ENCODE assay signal across 8 cellular contexts in genomic region chr19:3760871-3761361, GRCh38. TPM values are rescaled to one million over a fixed set of nuclear protein-coding genes. Genes with fewer than 3 reads are reported as not detected.
DNase-seq lines count a peak whose midpoint lies in the region; ATAC-seq, FAIRE-seq and TF ChIP-seq lines count a peak whose summit lies in the region.

No MANE protein-coding gene starts in this region.

- H3K27ac ChIP-seq in A549 (peak overlapping the region; percentile 89 to 94), HUES48 (ENCODE audit: low read depth, low read length) (peak overlapping the region; percentile 32), GM12878 (ENCODE audit: control insufficient read depth, insufficient read depth) (peak overlapping the region; percentile 69), urinary bladder (ENCODE audit: low read depth) (no peak overlapping the region)

- H2AFZ ChIP-seq in GM12878 (ENCODE audit: control insufficient read depth, low read depth, low read length): peak overlapping the region; percentile 96

- H3K4me3 ChIP-seq in A549: peak overlapping the region; percentile 88
- peak overlapping the region; percentile 81 for H3K4me3 ChIP-seq in HUES48 (ENCODE audit: low read depth, low read length)
- peak overlapping the region; percentile 91 for H3K4me3 ChIP-seq in GM12878
- H3K4me3 ChIP-seq in urinary bladder (ENCODE audit: low read depth, low read length): peak overlapping the region; percentile 74

- no peak for TF ChIP-seq POLR2A in A549 (IDR thresholded peaks at IDR 0.05; ENCODE audit: low read length)
- no peak for TF ChIP-seq POLR2A in GM12878 (IDR thresholded peaks at IDR 0.05; ENCODE audit: low read depth, low read length)

- RAD21 ChIA-PET in GM12878 (lab: Charles Lee; ENCODE audit: unreplicated experiment): interaction anchor here (2.1 kb wide), 1 partner anchor 227 kb away, joined by 7 read pairs; no protein-coding TSS in a partner anchor

- SMC1A ChIA-PET in GM12878 (lab: Charles Lee; ENCODE audit: uncharacterized antibody, unreplicated experiment): no interaction called here

- in situ Hi-C loops in GM12878 (cut with MboI): no loop called here

- peak overlapping the region; percentile 100 for H3K27ac Mint-ChIP-seq in memory B cell

- no peaks in the 10 kb centered on the region for H3K27me3 Mint-ChIP-seq in memory B cell

- peaks cover 9% of the 10 kb centered on the region; the same call in 2 of the 3 replicates for H3K4me1 ChIP-seq in A549
- H3K4me1 ChIP-seq in HUES48 (ENCODE audit: control insufficient read depth, insufficient read depth, low read length): no peaks in the 10 kb centered on the region
- peaks cover 4% of the 10 kb centered on the region; the same call in 1 of the 2 replicates for H3K4me1 ChIP-seq in GM12878 (ENCODE audit: control insufficient read depth, insufficient read depth, low read length)
- no peaks in the 10 kb centered on the region for H3K4me1 ChIP-seq in urinary bladder (ENCODE audit: insufficient read depth)

- WGBS in A549 (ENCODE audit: missing lambda C conversion rate): 33% methylated on average over 7 of the region's 7 CpGs
- WGBS in GM12878 (ENCODE audit: insufficient coverage, insufficient replicate concordance, low lambda C conversion rate, missing lambda C conversion rate): 4% methylated on average over 7 of the region's 7 CpGs
- 34% methylated on average over 7 of the region's 7 CpGs for WGBS in urinary bladder

- no peaks in the 10 kb centered on the region for H3K9me3 Mint-ChIP-seq in memory B cell

- H3K4me1 Mint-ChIP-seq in memory B cell: peaks cover 15% of the 10 kb centered on the region

- peaks cover 25% of the 10 kb centered on the region for H3K79me2 ChIP-seq in GM12878 (ENCODE audit: control insufficient read depth, insufficient read depth, low read length)

- H3K27me3 ChIP-seq in HUES48 (ENCODE audit: control insufficient read depth, insufficient read depth, low read length) (no peaks in the 10 kb centered on the region), GM12878 (replicated peaks in 1 of 2; ENCODE audit: control insufficient read depth in 2 of 2, insufficient read depth in 2 of 2, low read length in 1 of 2) (no peaks in the 10 kb centered on the region)

- intact Hi-C loops in GM12878 (cut with micrococcal nuclease; ENCODE audit: unreplicated experiment): no loop called here

- FAIRE-seq in A549 (lab: Jason Lieb, UNC) (no peak), GM12878 (lab: Jason Lieb, UNC) (no peak)

- peak overlapping the region; percentile 99 for H3K4me3 Mint-ChIP-seq in memory B cell

- BruUV-seq in GM12878 (replicated peaks; lab: Mats Ljungman, UMichigan): TSS peak; percentile 86

- H3K9ac ChIP-seq in HUES48 (ENCODE audit: low read depth, low read length): peak overlapping the region; percentile 60
- peak overlapping the region; percentile 84 for H3K9ac ChIP-seq in GM12878 (ENCODE audit: control insufficient read depth, insufficient read depth, low read length)

- no peak for TF ChIP-seq CTCF in A549 (IDR thresholded peaks at IDR 0.05)
- no peak for TF ChIP-seq CTCF in GM12878 (IDR thresholded peaks at IDR 0.05 in 2 of 3, conservative IDR thresholded peaks at IDR 0.05 in 1 of 3; ENCODE audit: control insufficient read depth in 2 of 3, extremely low read depth in 1 of 3, insufficient read depth in 1 of 3, low read depth in 3 of 3, low read length in 3 of 3)

- TF ChIP-seq EP300 in A549 (IDR thresholded peaks at IDR 0.05): no peak
- no peak for TF ChIP-seq EP300 in GM12878 (IDR thresholded peaks at IDR 0.05; ENCODE audit: borderline replicate concordance in 1 of 2, control insufficient read depth in 1 of 2, low read depth in 2 of 2, low read length in 2 of 2)

- H3K36me3 ChIP-seq in HUES48 (ENCODE audit: control insufficient read depth, insufficient read depth, low read length): peaks cover 26% of the 10 kb centered on the region; the same call in 1 of the 2 replicates
- no peaks in the 10 kb centered on the region; a peak in 3 of 4 replicates for H3K36me3 ChIP-seq in GM12878 (ENCODE audit: control insufficient read depth in 2 of 2, insufficient read depth in 2 of 2, low read length in 1 of 2)
- no peaks in the 10 kb centered on the region for H3K36me3 ChIP-seq in urinary bladder (ENCODE audit: insufficient read depth)

- no peaks in the 10 kb centered on the region for H4K20me1 ChIP-seq in GM12878 (ENCODE audit: control insufficient read depth, insufficient read depth)

- DNase-seq in A549 (ENCODE audit: low read depth in 1 of 2, low spot score in 1 of 2) (no peak), GM12878 (ENCODE audit: low read depth, low spot score) (no peak), memory B cell (ENCODE audit: low spot score in 2 of 2) (no peak), HCEC 1CT (no peak), SKM-1 treated with dmso at 0.1 percent for 144 hours (lab: John Stamatoyannopoulos, UW; ENCODE audit: unreplicated experiment) (no peak), dedifferentiated amniotic fluid mesenchymal stem cell (ENCODE audit: extremely low spot score) (no peak)

- peaks cover under 1% of the 10 kb centered on the region for H3K36me3 Mint-ChIP-seq in memory B cell

- H3K4me2 ChIP-seq in A549: peak overlapping the region; percentile 90
- peak overlapping the region; percentile 85 for H3K4me2 ChIP-seq in GM12878 (ENCODE audit: control insufficient read depth, insufficient read depth)

- POLR2A ChIA-PET in A549 (lab: Yijun Ruan, JAX) (interaction anchor here (0.5 kb wide), 1 partner anchor 10 kb away, joined by 3 read pairs; no protein-coding TSS in a partner anchor), GM12878 (lab: Charles Lee) (interaction anchor here (0.6 to 1.2 kb wide), 4 partner anchors 8 to 208 kb away, joined by 3 to 7 read pairs (median 4); no protein-coding TSS in a partner anchor)

- CTCF ChIA-PET in A549 (lab: Yijun Ruan, JAX): interaction anchor here (0.6 to 1.9 kb wide), 7 partner anchors 8 to 99 kb away, joined by 3 to 7 read pairs (median 4); no protein-coding TSS in a partner anchor
- CTCF ChIA-PET in GM12878 (lab: Yijun Ruan, JAX): interaction anchor here (0.6 to 1.1 kb wide), 2 partner anchors 7 to 8 kb away, joined by 3 to 6 read pairs; no protein-coding TSS in a partner anchor

- TF ChIP-seq RAD21 in A549 (conservative IDR thresholded peaks at IDR 0.05 in 1 of 2, IDR thresholded peaks at IDR 0.05 in 1 of 2): no peak
- no peak for TF ChIP-seq RAD21 in GM12878 (IDR thresholded peaks at IDR 0.05; ENCODE audit: insufficient read depth, low read depth, low read length)

- H3K9me3 ChIP-seq in A549 (no peaks in the 10 kb centered on the region), HUES48 (ENCODE audit: control insufficient read depth, insufficient read depth, low read length) (no peaks in the 10 kb centered on the region), GM12878 (replicated peaks; ENCODE audit: control insufficient read depth, insufficient read depth, low read length) (no peaks in the 10 kb centered on the region)

- ATAC-seq in A549 (no peak), GM12878 (no peak), memory B cell (ENCODE audit: low read depth) (no peak)

RNA-seq across cellular contexts. Expression of gene APBA3, which starts 0.6 kb away (rescaled TPM):
- polyA plus RNA-seq in A549 (2011; rRNA removed): 5.5 and 6.9 TPM in 2 replicates
- 12.6 and 17.7 TPM in 2 replicates for polyA plus RNA-seq in A549 (2012; cell fraction: cytosol; rRNA removed)
- 52.5 and 64.9 TPM in 2 replicates for polyA plus RNA-seq in A549 (2012; cell fraction: nucleus; rRNA removed)
- 8.7 to 10.0 TPM (median 9.8 TPM) in 3 replicates for polyA plus RNA-seq in A549 (2017; fragmentation: RNase III; extraction: RNeasy Plus Mini Kit Qiagen cat#74134 plus additional on column Dnase treatment)
- 4.7 and 5.7 TPM in 2 replicates for polyA minus RNA-seq in A549 (2011; rRNA and poly(A)+ RNA removed)
- total RNA-seq in GM12878 (2013; cell fraction: nucleolus; rRNA removed): 58.3 and 70.4 TPM in 2 replicates
- total RNA-seq in GM12878 (2014; rRNA removed): 29.4 and 29.6 TPM in 2 replicates
- 8.7 and 11.5 TPM in 2 replicates for total RNA-seq in GM12878 (2014; rRNA removed; fragmentation: Illumina TruSeq; extraction: Trizol)
- 24.7 and 27.0 TPM in 2 replicates for total RNA-seq in GM12878 (2021)
- 8.7 TPM for polyA plus RNA-seq in GM12878 (2011; ENCODE audit: low read depth)
- polyA plus RNA-seq in GM12878 (2011; rRNA removed): 5.8 and 13.4 TPM in 2 replicates
- polyA plus RNA-seq in GM12878 (2011; cell fraction: cytosol; rRNA removed): 21.6 and 28.8 TPM in 2 replicates
- 80.2 and 82.1 TPM in 2 replicates for polyA plus RNA-seq in GM12878 (2011; cell fraction: nucleus; rRNA removed)
- 21.4 and 25.3 TPM in 2 replicates for polyA plus RNA-seq in GM12878 (2012)
- polyA plus RNA-seq in GM12878 (2014; fragmentation: Illumina TruSeq; extraction: Trizol): 1.9 and 8.8 TPM in 2 replicates
- polyA plus RNA-seq in GM12878 (2014; fragmentation: Nextera tagmentation; extraction: Ambion mirVana): under 1 TPM; 0.31 to 0.91 TPM
- polyA plus RNA-seq in GM12878 (2014; rRNA removed): 36.4 and 40.4 TPM in 2 replicates
- 10 to 100 TPM; 23.2 to 27.3 TPM for polyA plus RNA-seq in GM12878 (2016; fragmentation: Nextera tagmentation; extraction: Ambion mirVana)
- 8.6 and 22.0 TPM in 2 replicates for polyA minus RNA-seq in GM12878 (2011; rRNA and poly(A)+ RNA removed)
- polyA minus RNA-seq in GM12878 (2011; cell fraction: cytosol; rRNA and poly(A)+ RNA removed): 9.4 and 10.7 TPM in 2 replicates
- 22.6 and 33.4 TPM in 2 replicates for polyA minus RNA-seq in GM12878 (2011; cell fraction: nucleus; rRNA and poly(A)+ RNA removed)
- total RNA-seq in urinary bladder: 10.4 TPM
- 21.7 TPM for polyA plus RNA-seq in urinary bladder

RNA-seq across cellular contexts. Expression of gene MRPL54, which starts 1.6 kb away (rescaled TPM):
- polyA plus RNA-seq in A549 (2011; rRNA removed) (27.1 and 30.8 TPM in 2 replicates), A549 (2017; fragmentation: RNase III; extraction: RNeasy Plus Mini Kit Qiagen cat#74134 plus additional on column Dnase treatment) (45.3 to 48.9 TPM (median 47.5 TPM) in 3 replicates), GM12878 (2011; rRNA removed) (39.4 and 61.6 TPM in 2 replicates), GM12878 (2014; fragmentation: Illumina TruSeq; extraction: Trizol) (14.3 and 46.5 TPM in 2 replicates), GM12878 (2014; fragmentation: Nextera tagmentation; extraction: Ambion mirVana) (10 to 100 TPM in 1 of 2 experiments, 1 to 10 TPM in 1; 3.1 to 14.9 TPM), GM12878 (2014; rRNA removed) (78.3 and 107 TPM in 2 replicates), GM12878 (2016; fragmentation: Nextera tagmentation; extraction: Ambion mirVana) (10 to 100 TPM; 86.3 to 98.7 TPM), urinary bladder (61.9 TPM)
- 73.1 and 78.8 TPM in 2 replicates for polyA plus RNA-seq in A549 (2012; cell fraction: cytosol; rRNA removed)
- polyA plus RNA-seq in A549 (2012; cell fraction: nucleus; rRNA removed): 37.9 and 44.6 TPM in 2 replicates
- 5.1 and 8.6 TPM in 2 replicates for polyA minus RNA-seq in A549 (2011; rRNA and poly(A)+ RNA removed)
- total RNA-seq in GM12878 (2013; cell fraction: nucleolus; rRNA removed): 2.3 and 4.9 TPM in 2 replicates
- total RNA-seq in GM12878 (2014; rRNA removed) (81.9 and 86.2 TPM in 2 replicates), GM12878 (2014; rRNA removed; fragmentation: Illumina TruSeq; extraction: Trizol) (73.2 and 77.4 TPM in 2 replicates), GM12878 (2021) (72.9 and 75.5 TPM in 2 replicates), urinary bladder (23.0 TPM)
- 36.4 TPM for polyA plus RNA-seq in GM12878 (2011; ENCODE audit: low read depth)
- polyA plus RNA-seq in GM12878 (2011; cell fraction: cytosol; rRNA removed): 108 and 146 TPM in 2 replicates
- 42.6 and 53.5 TPM in 2 replicates for polyA plus RNA-seq in GM12878 (2011; cell fraction: nucleus; rRNA removed)
- polyA plus RNA-seq in GM12878 (2012): 44.9 and 55.2 TPM in 2 replicates
- polyA minus RNA-seq in GM12878 (2011; rRNA and poly(A)+ RNA removed): 6.1 and 12.8 TPM in 2 replicates
- polyA minus RNA-seq in GM12878 (2011; cell fraction: cytosol; rRNA and poly(A)+ RNA removed): 7.8 and 10.6 TPM in 2 replicates
- 5.4 and 7.7 TPM in 2 replicates for polyA minus RNA-seq in GM12878 (2011; cell fraction: nucleus; rRNA and poly(A)+ RNA removed)

RNA-seq across cellular contexts. Expression of gene RAX2, which starts 11.1 kb away (rescaled TPM):
- polyA plus RNA-seq in A549 (2011; rRNA removed) (not detected in 2 replicates), A549 (2017; fragmentation: RNase III; extraction: RNeasy Plus Mini Kit Qiagen cat#74134 plus additional on column Dnase treatment) (not detected in 3 replicates), GM12878 (2011; rRNA removed) (not detected in 2 replicates), GM12878 (2014; fragmentation: Illumina TruSeq; extraction: Trizol) (not detected in 2 replicates), GM12878 (2014; fragmentation: Nextera tagmentation; extraction: Ambion mirVana) (not detected), GM12878 (2014; rRNA removed) (not detected in 2 replicates), GM12878 (2016; fragmentation: Nextera tagmentation; extraction: Ambion mirVana) (not detected), urinary bladder (not detected)
- polyA plus RNA-seq in A549 (2012; cell fraction: cytosol; rRNA removed): not detected in 2 replicates
- polyA plus RNA-seq in A549 (2012; cell fraction: nucleus; rRNA removed): not detected in 2 replicates
- not detected in 2 replicates for polyA minus RNA-seq in A549 (2011; rRNA and poly(A)+ RNA removed)
- not detected in 2 replicates for total RNA-seq in GM12878 (2013; cell fraction: nucleolus; rRNA removed)
- total RNA-seq in GM12878 (2014; rRNA removed) (not detected in 2 replicates), GM12878 (2014; rRNA removed; fragmentation: Illumina TruSeq; extraction: Trizol) (not detected in 2 replicates), GM12878 (2021) (not detected in 2 replicates), urinary bladder (not detected)
- polyA plus RNA-seq in GM12878 (2011; ENCODE audit: low read depth): not detected
- polyA plus RNA-seq in GM12878 (2011; cell fraction: cytosol; rRNA removed): not detected in 2 replicates
- not detected in 2 replicates for polyA plus RNA-seq in GM12878 (2011; cell fraction: nucleus; rRNA removed)
- not detected in 2 replicates for polyA plus RNA-seq in GM12878 (2012)
- polyA minus RNA-seq in GM12878 (2011; rRNA and poly(A)+ RNA removed): not detected in 2 replicates
- polyA minus RNA-seq in GM12878 (2011; cell fraction: cytosol; rRNA and poly(A)+ RNA removed): not detected in 2 replicates
- not detected in 2 replicates for polyA minus RNA-seq in GM12878 (2011; cell fraction: nucleus; rRNA and poly(A)+ RNA removed)

RNA-seq across cellular contexts. Expression of gene MATK, which starts 25.3 kb away (rescaled TPM):
- polyA plus RNA-seq in A549 (2011; rRNA removed) (0.12 and 0.13 TPM in 2 replicates), A549 (2017; fragmentation: RNase III; extraction: RNeasy Plus Mini Kit Qiagen cat#74134 plus additional on column Dnase treatment) (0.25 to 0.45 TPM (median 0.32 TPM) in 3 replicates), GM12878 (2011; rRNA removed) (1.4 and 2.2 TPM in 2 replicates), GM12878 (2014; fragmentation: Illumina TruSeq; extraction: Trizol) (0.38 TPM in 1 of 2 replicates, not detected in the other), GM12878 (2014; fragmentation: Nextera tagmentation; extraction: Ambion mirVana) (not detected), GM12878 (2014; rRNA removed) (1.6 TPM in 2 replicates), GM12878 (2016; fragmentation: Nextera tagmentation; extraction: Ambion mirVana) (under 1 TPM; 0.24 to 0.71 TPM), urinary bladder (1.3 TPM)
- polyA plus RNA-seq in A549 (2012; cell fraction: cytosol; rRNA removed): 0.13 TPM in 2 replicates
- 0.55 and 0.71 TPM in 2 replicates for polyA plus RNA-seq in A549 (2012; cell fraction: nucleus; rRNA removed)
- not detected in 2 replicates for polyA minus RNA-seq in A549 (2011; rRNA and poly(A)+ RNA removed)
- 4.8 and 7.6 TPM in 2 replicates for total RNA-seq in GM12878 (2013; cell fraction: nucleolus; rRNA removed)
- total RNA-seq in GM12878 (2014; rRNA removed) (1.8 and 1.9 TPM in 2 replicates), GM12878 (2014; rRNA removed; fragmentation: Illumina TruSeq; extraction: Trizol) (0.37 and 0.72 TPM in 2 replicates), GM12878 (2021) (1.6 and 1.8 TPM in 2 replicates), urinary bladder (0.53 TPM)
- polyA plus RNA-seq in GM12878 (2011; ENCODE audit: low read depth): 0.35 TPM
- polyA plus RNA-seq in GM12878 (2011; cell fraction: cytosol; rRNA removed): 3.2 and 5.0 TPM in 2 replicates
- polyA plus RNA-seq in GM12878 (2011; cell fraction: nucleus; rRNA removed): 7.0 and 7.2 TPM in 2 replicates
- 0.41 and 1.4 TPM in 2 replicates for polyA plus RNA-seq in GM12878 (2012)
- 2.3 and 2.6 TPM in 2 replicates for polyA minus RNA-seq in GM12878 (2011; rRNA and poly(A)+ RNA removed)
- polyA minus RNA-seq in GM12878 (2011; cell fraction: cytosol; rRNA and poly(A)+ RNA removed): 1.4 and 2.9 TPM in 2 replicates
- 2.2 TPM in 2 replicates for polyA minus RNA-seq in GM12878 (2011; cell fraction: nucleus; rRNA and poly(A)+ RNA removed)

RNA-seq across cellular contexts. Expression of gene TJP3, which starts 52.7 kb away (rescaled TPM):
- 2.3 and 4.0 TPM in 2 replicates for polyA plus RNA-seq in A549 (2011; rRNA removed)
- polyA plus RNA-seq in A549 (2012; cell fraction: cytosol; rRNA removed): 0.90 and 1.1 TPM in 2 replicates
- polyA plus RNA-seq in A549 (2012; cell fraction: nucleus; rRNA removed): 0.89 and 2.1 TPM in 2 replicates
- polyA plus RNA-seq in A549 (2017; fragmentation: RNase III; extraction: RNeasy Plus Mini Kit Qiagen cat#74134 plus additional on column Dnase treatment): 1.4 to 1.8 TPM (median 1.5 TPM) in 3 replicates
- 2.1 and 3.7 TPM in 2 replicates for polyA minus RNA-seq in A549 (2011; rRNA and poly(A)+ RNA removed)
- total RNA-seq in GM12878 (2013; cell fraction: nucleolus; rRNA removed): not detected in 2 replicates
- not detected in 2 replicates for total RNA-seq in GM12878 (2014; rRNA removed)
- total RNA-seq in GM12878 (2014; rRNA removed; fragmentation: Illumina TruSeq; extraction: Trizol): not detected in 2 replicates
- total RNA-seq in GM12878 (2021): 0.16 and 0.41 TPM in 2 replicates
- not detected for polyA plus RNA-seq in GM12878 (2011; ENCODE audit: low read depth)
- polyA plus RNA-seq in GM12878 (2011; rRNA removed): 0.06 and 0.18 TPM in 2 replicates
- 0.07 and 0.12 TPM in 2 replicates for polyA plus RNA-seq in GM12878 (2011; cell fraction: cytosol; rRNA removed)
- polyA plus RNA-seq in GM12878 (2011; cell fraction: nucleus; rRNA removed): 0.19 and 0.51 TPM in 2 replicates
- 0.18 TPM in 1 of 2 replicates, not detected in the other for polyA plus RNA-seq in GM12878 (2012)
- not detected in 2 replicates for polyA plus RNA-seq in GM12878 (2014; fragmentation: Illumina TruSeq; extraction: Trizol)
- polyA plus RNA-seq in GM12878 (2014; fragmentation: Nextera tagmentation; extraction: Ambion mirVana): not detected
- 0.03 and 0.04 TPM in 2 replicates for polyA plus RNA-seq in GM12878 (2014; rRNA removed)
- polyA plus RNA-seq in GM12878 (2016; fragmentation: Nextera tagmentation; extraction: Ambion mirVana): 1 to 10 TPM in 1 of 2 experiments, not detected in 1; 1.2 TPM
- 0.05 TPM in 1 of 2 replicates, not detected in the other for polyA minus RNA-seq in GM12878 (2011; rRNA and poly(A)+ RNA removed)
- 0.80 TPM in 1 of 2 replicates, not detected in the other for polyA minus RNA-seq in GM12878 (2011; cell fraction: cytosol; rRNA and poly(A)+ RNA removed)
- 0.48 TPM in 1 of 2 replicates, not detected in the other for polyA minus RNA-seq in GM12878 (2011; cell fraction: nucleus; rRNA and poly(A)+ RNA removed)
- total RNA-seq in urinary bladder: 3.1 TPM
- 2.8 TPM for polyA plus RNA-seq in urinary bladder
